ENCODE assay signal across 20 cellular contexts in the genomic region with DNA sequence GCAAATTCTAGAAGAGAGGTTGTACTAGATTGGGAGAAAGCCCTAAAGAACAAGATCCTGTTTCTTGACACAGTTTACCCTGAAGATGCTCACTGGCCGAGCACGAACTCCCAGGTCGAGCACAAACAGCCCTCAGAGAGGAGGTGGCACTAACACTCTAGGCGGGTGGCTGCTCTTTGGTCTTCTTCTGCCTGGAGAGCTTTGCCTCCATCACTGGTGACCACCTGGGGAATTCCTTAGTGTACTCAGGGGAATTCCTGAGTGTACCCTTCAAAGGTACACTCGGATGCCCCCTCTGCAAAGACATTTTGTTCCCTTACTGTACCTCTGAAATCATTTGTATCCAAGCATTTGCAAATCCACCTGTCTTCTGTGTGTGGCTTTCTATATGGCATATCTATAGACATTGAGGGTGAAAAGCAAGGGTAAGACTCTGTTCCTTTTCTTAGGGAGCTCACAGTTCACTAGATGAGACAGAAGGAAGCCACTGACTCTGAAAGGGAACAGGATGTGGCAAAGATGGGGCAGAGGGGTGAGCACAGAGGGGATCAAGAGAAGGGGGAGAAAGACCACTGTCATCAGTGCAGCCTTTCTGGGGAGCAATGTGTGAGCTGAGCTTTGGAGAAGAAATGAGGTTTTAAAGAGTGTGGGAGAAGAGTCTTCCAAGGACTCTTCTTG.
DNase-seq lines count a peak whose midpoint lies in the region; ATAC-seq and TF ChIP-seq lines count a peak whose summit lies in the region.
"Had no signal": no experiment of that assay in that cellular context is flagged by ENCODE, and none has a peak within 500 bp of the region (broad histone marks: within the 10 kb centered on the region; RNA-seq: fewer than 3 reads in every experiment).

No MANE protein-coding gene starts in this region.

- H3K27me3 Mint-ChIP-seq in activated T-cell treated with anti-CD3 and anti-CD28 coated beads, Interleukin-2, amount 50 U/mL, for 72 hours (ENCODE audit: low read depth): peaks cover 26% of the 10 kb centered on the region
- H3K27me3 Mint-ChIP-seq in activated naive CD8-positive, alpha-beta T cell treated with anti-CD3 and anti-CD28 coated beads, Interleukin-2, amount 10 ng/mL, durations not matched to agents 7 days and 5 days: no peaks in the 10 kb centered on the region
- peaks cover 8% of the 10 kb centered on the region for H3K27me3 Mint-ChIP-seq in stimulated activated naive CD8-positive, alpha-beta T cell treated with anti-CD3 and anti-CD28 coated beads, Interleukin-15, amount 100 ng/mL, for 72 hours
- H3K27me3 Mint-ChIP-seq in progenitor cell of endocrine pancreas (peaks cover 35% of the 10 kb centered on the region), HFFc6 (ENCODE audit: insufficient read depth) (peaks cover 32% of the 10 kb centered on the region)

- H3K27me3 ChIP-seq in left ventricle myocardium inferior (ENCODE audit: low read depth): peaks cover 15% of the 10 kb centered on the region
- H3K27me3 ChIP-seq: Peyer's patch had no signal

- peak; percentile 51 to 62 for ATAC-seq in activated T-cell treated with anti-CD3 and anti-CD28 coated beads, Interleukin-2, amount 50 U/mL, for 72 hours (replicated peaks in 1 of 2)
- ATAC-seq in HG02798 (IDR thresholded peaks at IDR 0.05; ENCODE audit: poor library complexity, unreplicated experiment): peak; percentile 54
- peak; percentile 66 for ATAC-seq in activated naive CD8-positive, alpha-beta T cell treated with anti-CD3 and anti-CD28 coated beads, Interleukin-2, amount 10 ng/mL, durations not matched to agents 7 days and 5 days (ENCODE audit: low read depth)
- peak; percentile 79 for ATAC-seq in stimulated activated naive CD8-positive, alpha-beta T cell treated with anti-CD3 and anti-CD28 coated beads, Interleukin-15, amount 100 ng/mL, for 72 hours
- ATAC-seq: GM23338, HCT116 had no signal

- H3K27ac ChIP-seq in left ventricle myocardium inferior (replicated peaks): no peak overlapping the region
- H3K27ac ChIP-seq: Peyer's patch had no signal

- DNase-seq in activated T-cell treated with anti-CD3 and anti-CD28 coated beads, Interleukin-2, amount 50 U/mL, for 72 hours: peak in 1 of 2 donors; percentile 9
- no peak for DNase-seq in activated T-cell treated with anti-CD3 and anti-CD28 coated beads, Interleukin-2, amount 50 U/mL, for 48 hours
- no peak for DNase-seq in activated naive CD8-positive, alpha-beta T cell treated with anti-CD3 and anti-CD28 coated beads, Interleukin-2, amount 10 ng/mL, durations not matched to agents 7 days and 5 days
- DNase-seq in stimulated activated naive CD8-positive, alpha-beta T cell treated with anti-CD3 and anti-CD28 coated beads, Interleukin-15, amount 100 ng/mL, for 72 hours: peak; percentile 27 to 41
- no peak for DNase-seq in progenitor cell of endocrine pancreas (ENCODE audit: low spot score, unreplicated experiment)
- DNase-seq in left ventricle myocardium inferior: no peak
- DNase-seq in HFFc6: no peak
- DNase-seq: 8988T, GF-D8, NCI-H1105 treated with DMSO at 0.1 percent for 48 hours, NCI-H1694, NCI-H2081 treated with DMSO at 0.1 percent for 48 hours, NCI-H446 treated with DMSO at 0.1 percent for 48 hours, Peyer's patch, SW 1271 had no signal

- H3K9me3 Mint-ChIP-seq in activated T-cell treated with anti-CD3 and anti-CD28 coated beads, Interleukin-2, amount 50 U/mL, for 72 hours: no peaks in the 10 kb centered on the region
- no peaks in the 10 kb centered on the region for H3K9me3 Mint-ChIP-seq in activated naive CD8-positive, alpha-beta T cell treated with anti-CD3 and anti-CD28 coated beads, Interleukin-2, amount 10 ng/mL, durations not matched to agents 7 days and 5 days
- H3K9me3 Mint-ChIP-seq in stimulated activated naive CD8-positive, alpha-beta T cell treated with anti-CD3 and anti-CD28 coated beads, Interleukin-15, amount 100 ng/mL, for 72 hours: no peaks in the 10 kb centered on the region
- no peaks in the 10 kb centered on the region for H3K9me3 Mint-ChIP-seq in progenitor cell of endocrine pancreas (ENCODE audit: low read depth)
- no peaks in the 10 kb centered on the region for H3K9me3 Mint-ChIP-seq in HFFc6
- H3K9me3 Mint-ChIP-seq: CD14-positive monocyte, GM23338, IgD-negative memory B cell had no signal

- H3K36me3 ChIP-seq in left ventricle myocardium inferior: no peaks in the 10 kb centered on the region
- H3K36me3 ChIP-seq: Peyer's patch had no signal

- TF ChIP-seq CTCF in progenitor cell of endocrine pancreas (IDR thresholded peaks at IDR 0.05; ENCODE audit: unreplicated experiment) (no peak), left ventricle myocardium inferior (IDR thresholded peaks at IDR 0.05; ENCODE audit: borderline replicate concordance) (no peak), HFFc6 (IDR thresholded peaks at IDR 0.05) (no peak)

- H3K4me3 ChIP-seq in left ventricle myocardium inferior: no peak overlapping the region
- H3K4me3 ChIP-seq: GM23338, Peyer's patch had no signal

- intact Hi-C loops in left ventricle myocardium inferior (cut with micrococcal nuclease): no loop called here

- no peaks in the 10 kb centered on the region for H3K36me3 Mint-ChIP-seq in activated T-cell treated with anti-CD3 and anti-CD28 coated beads, Interleukin-2, amount 50 U/mL, for 72 hours (ENCODE audit: insufficient read depth in 2 of 2)
- no peaks in the 10 kb centered on the region for H3K36me3 Mint-ChIP-seq in activated naive CD8-positive, alpha-beta T cell treated with anti-CD3 and anti-CD28 coated beads, Interleukin-2, amount 10 ng/mL, durations not matched to agents 7 days and 5 days
- H3K36me3 Mint-ChIP-seq in progenitor cell of endocrine pancreas (ENCODE audit: insufficient read depth): no peaks in the 10 kb centered on the region
- no peaks in the 10 kb centered on the region for H3K36me3 Mint-ChIP-seq in HFFc6 (ENCODE audit: low read depth)
- H3K36me3 Mint-ChIP-seq: CD14-positive monocyte, IgD-negative memory B cell had no signal

- POLR2A ChIA-PET in activated naive CD8-positive, alpha-beta T cell treated with anti-CD3 and anti-CD28 coated beads, Interleukin-2, amount 10 ng/mL, durations not matched to agents 7 days and 5 days (lab: Charles Lee): no interaction called here

- peaks cover 28% of the 10 kb centered on the region for H3K4me1 Mint-ChIP-seq in activated T-cell treated with anti-CD3 and anti-CD28 coated beads, Interleukin-2, amount 50 U/mL, for 72 hours (ENCODE audit: low read depth)
- H3K4me1 Mint-ChIP-seq in activated naive CD8-positive, alpha-beta T cell treated with anti-CD3 and anti-CD28 coated beads, Interleukin-2, amount 10 ng/mL, durations not matched to agents 7 days and 5 days: peaks cover 31% of the 10 kb centered on the region
- H3K4me1 Mint-ChIP-seq in stimulated activated naive CD8-positive, alpha-beta T cell treated with anti-CD3 and anti-CD28 coated beads, Interleukin-15, amount 100 ng/mL, for 72 hours: peaks cover 39% of the 10 kb centered on the region
- no peaks in the 10 kb centered on the region for H3K4me1 Mint-ChIP-seq in progenitor cell of endocrine pancreas (ENCODE audit: low read depth)
- no peaks in the 10 kb centered on the region for H3K4me1 Mint-ChIP-seq in HFFc6 (ENCODE audit: low read depth)
- H3K4me1 Mint-ChIP-seq: IgD-negative memory B cell had no signal

- H3K4me1 ChIP-seq in left ventricle myocardium inferior: no peaks in the 10 kb centered on the region

- no peak overlapping the region for H3K27ac Mint-ChIP-seq in activated T-cell treated with anti-CD3 and anti-CD28 coated beads, Interleukin-2, amount 50 U/mL, for 72 hours
- H3K27ac Mint-ChIP-seq in activated naive CD8-positive, alpha-beta T cell treated with anti-CD3 and anti-CD28 coated beads, Interleukin-2, amount 10 ng/mL, durations not matched to agents 7 days and 5 days: peak overlapping the region; percentile 78
- peak overlapping the region in 1 of 2 donors; percentile 66 for H3K27ac Mint-ChIP-seq in stimulated activated naive CD8-positive, alpha-beta T cell treated with anti-CD3 and anti-CD28 coated beads, Interleukin-15, amount 100 ng/mL, for 72 hours
- H3K27ac Mint-ChIP-seq in progenitor cell of endocrine pancreas (no peak overlapping the region), HFFc6 (no peak overlapping the region)
- H3K27ac Mint-ChIP-seq: CD14-positive monocyte, GM23338 had no signal

- H3K9me3 ChIP-seq in left ventricle myocardium inferior (replicated peaks): no peaks in the 10 kb centered on the region
- H3K9me3 ChIP-seq: Peyer's patch had no signal

- H3K4me3 Mint-ChIP-seq in activated T-cell treated with anti-CD3 and anti-CD28 coated beads, Interleukin-2, amount 50 U/mL, for 72 hours: peak overlapping the region; percentile 46 to 56
- H3K4me3 Mint-ChIP-seq in activated naive CD8-positive, alpha-beta T cell treated with anti-CD3 and anti-CD28 coated beads, Interleukin-2, amount 10 ng/mL, durations not matched to agents 7 days and 5 days: peak overlapping the region; percentile 32
- H3K4me3 Mint-ChIP-seq in stimulated activated naive CD8-positive, alpha-beta T cell treated with anti-CD3 and anti-CD28 coated beads, Interleukin-15, amount 100 ng/mL, for 72 hours: peak overlapping the region; percentile 53 to 60
- no peak overlapping the region for H3K4me3 Mint-ChIP-seq in progenitor cell of endocrine pancreas (ENCODE audit: low read depth)
- no peak overlapping the region for H3K4me3 Mint-ChIP-seq in HFFc6
- H3K4me3 Mint-ChIP-seq: CD14-positive monocyte, GM23338, IgD-negative memory B cell had no signal

Comparison
In these comparisons a context has a peak if more than half of its experiments do, and no peak if none do; other contexts are left out.
1. DNase-seq: peak in stimulated activated naive CD8-positive, alpha-beta T cell treated with anti-CD3 and anti-CD28 coated beads, Interleukin-15, amount 100 ng/mL, for 72 hours (2 of 2); none in activated T-cell treated with anti-CD3 and anti-CD28 coated beads, Interleukin-2, amount 50 U/mL, for 48 hours (0 of 2), activated naive CD8-positive, alpha-beta T cell treated with anti-CD3 and anti-CD28 coated beads, Interleukin-2, amount 10 ng/mL, durations not matched to agents 7 days and 5 days (single experiment), progenitor cell of endocrine pancreas (single experiment), left ventricle myocardium inferior (single experiment) and HFFc6 (single experiment).
2. H3K4me3 Mint-ChIP-seq: peak in activated T-cell treated with anti-CD3 and anti-CD28 coated beads, Interleukin-2, amount 50 U/mL, for 72 hours (2 of 2), activated naive CD8-positive, alpha-beta T cell treated with anti-CD3 and anti-CD28 coated beads, Interleukin-2, amount 10 ng/mL, durations not matched to agents 7 days and 5 days (single experiment) and stimulated activated naive CD8-positive, alpha-beta T cell treated with anti-CD3 and anti-CD28 coated beads, Interleukin-15, amount 100 ng/mL, for 72 hours (2 of 2); none in progenitor cell of endocrine pancreas (single experiment) and HFFc6 (single experiment).
3. Peak in every context shown above with its lines, with median percentiles within 50 percentile points of each other: ATAC-seq.